8 cellular contexts compared by ENCODE assay signal in the genomic region with DNA sequence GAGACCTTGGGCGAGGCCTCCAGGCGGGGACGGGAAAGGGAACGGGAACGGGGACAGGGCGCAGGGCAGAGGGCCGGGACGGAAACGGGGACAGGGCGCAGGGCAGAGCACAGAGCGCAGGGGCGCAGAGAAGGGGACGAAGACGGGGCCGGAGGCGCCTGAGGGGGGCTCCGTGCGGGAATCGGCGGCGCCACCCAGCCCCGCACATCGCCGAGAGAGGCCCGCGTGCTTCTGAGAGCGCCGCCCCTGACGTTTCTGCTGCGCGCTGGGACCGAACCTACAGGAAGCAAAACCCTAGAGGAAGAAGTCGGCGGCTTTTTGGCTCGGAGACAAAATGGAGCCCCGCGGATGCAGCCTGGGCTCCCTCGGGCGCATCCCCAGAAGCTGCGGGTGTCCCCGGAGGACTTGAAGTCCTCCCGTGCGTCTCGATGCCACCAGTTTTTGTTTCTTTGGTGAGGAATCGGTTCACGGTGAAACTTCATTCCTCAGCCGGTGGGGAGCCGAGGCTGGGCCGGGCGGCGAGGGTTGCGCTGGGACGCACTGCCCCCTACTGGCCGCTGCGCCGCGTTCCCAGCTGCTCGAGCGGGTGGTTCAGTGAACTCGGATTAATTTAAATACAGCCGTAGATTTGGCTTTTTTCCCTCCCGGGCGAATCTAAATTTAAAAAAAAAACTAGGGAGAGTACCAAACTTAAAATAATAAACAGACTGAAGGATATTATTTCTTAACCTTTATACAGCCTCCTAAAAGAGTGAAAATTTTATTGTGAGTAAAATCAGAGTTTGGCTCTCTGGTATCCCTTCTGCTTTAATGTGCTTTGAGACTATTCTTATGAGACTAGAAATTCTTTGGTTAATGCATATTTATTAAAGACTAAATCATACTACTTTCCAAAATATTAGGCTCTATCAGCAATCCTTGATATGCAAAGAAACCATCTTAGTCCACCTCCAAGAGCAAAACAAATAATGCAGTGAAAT.
DNase-seq lines count a peak whose midpoint lies in the region; ATAC-seq lines count a peak whose summit lies in the region.

No MANE protein-coding gene starts in this region.

- ATAC-seq in GM18499 (IDR thresholded peaks at IDR 0.05; ENCODE audit: insufficient read depth, unreplicated experiment) (peak; percentile 79), HG02973 (IDR thresholded peaks at IDR 0.05; ENCODE audit: unreplicated experiment) (peak; percentile 95)
- ATAC-seq in activated CD8-positive, alpha-beta T cell treated with anti-CD3 and anti-CD28 coated beads, Interleukin-2, amount 10 ng/mL, durations not matched to agents 7 days and 5 days: peak; percentile 96

- CTCF ChIA-PET in activated CD8-positive, alpha-beta T cell treated with anti-CD3 and anti-CD28 coated beads, Interleukin-2, amount 10 ng/mL, durations not matched to agents 7 days and 5 days (lab: Charles Lee): interaction anchor here (1.0 kb wide), 1 partner anchor 367 kb away, joined by 3 read pairs; no protein-coding TSS in a partner anchor

- no peaks in the 10 kb centered on the region for H3K9me3 Mint-ChIP-seq in activated CD8-positive, alpha-beta T cell treated with anti-CD3 and anti-CD28 coated beads, Interleukin-2, amount 10 ng/mL, durations not matched to agents 7 days and 5 days (ENCODE audit: insufficient read depth)

- H3K36me3 Mint-ChIP-seq in activated CD8-positive, alpha-beta T cell treated with anti-CD3 and anti-CD28 coated beads, Interleukin-2, amount 10 ng/mL, durations not matched to agents 7 days and 5 days (ENCODE audit: low read depth): no peaks in the 10 kb centered on the region

- in situ Hi-C loops in ACHN (cut with HindIII; ENCODE audit: low pct_ligation_motif_present, low pct_unique_long_range_greater_than_20kb, low sequenced_read_pairs): no loop called here

- POLR2A ChIA-PET in activated CD8-positive, alpha-beta T cell treated with anti-CD3 and anti-CD28 coated beads, Interleukin-2, amount 10 ng/mL, durations not matched to agents 7 days and 5 days (lab: Charles Lee): interaction anchor here (1.7 kb wide), 1 partner anchor 10 kb away, joined by 3 read pairs; no protein-coding TSS in a partner anchor

- peak overlapping the region; percentile 76 for H3K4me3 Mint-ChIP-seq in activated CD8-positive, alpha-beta T cell treated with anti-CD3 and anti-CD28 coated beads, Interleukin-2, amount 10 ng/mL, durations not matched to agents 7 days and 5 days

- DNase-seq in ACHN: peak; percentile 61
- DNase-seq in NCI-H2171 treated with DMSO at 0.1 percent for 48 hours (lab: John Stamatoyannopoulos, UW): peak; percentile 74
- DNase-seq in activated CD8-positive, alpha-beta T cell treated with anti-CD3 and anti-CD28 coated beads, Interleukin-2, amount 10 ng/mL, durations not matched to agents 7 days and 5 days: peak; percentile 75
- peak; percentile 15 for DNase-seq in effector CD8-positive, alpha-beta T cell (lab: John Stamatoyannopoulos, UW)
- DNase-seq in lung microvascular endothelial cell (ENCODE audit: low read depth in 2 of 2): peak; percentile 86 to 92
- DNase-seq in stimulated activated CD4-positive, alpha-beta T cell treated with anti-CD3 and anti-CD28 coated beads, TNF-alpha, amount 100 ng/mL, for 1 hour (ENCODE audit: low read depth in 3 of 3, low spot score in 1 of 3): peak in 2 of 3 donors; percentile 16 to 64

- H3K4me1 Mint-ChIP-seq in activated CD8-positive, alpha-beta T cell treated with anti-CD3 and anti-CD28 coated beads, Interleukin-2, amount 10 ng/mL, durations not matched to agents 7 days and 5 days (ENCODE audit: low read depth): peaks cover 5% of the 10 kb centered on the region

- H3K27ac Mint-ChIP-seq in activated CD8-positive, alpha-beta T cell treated with anti-CD3 and anti-CD28 coated beads, Interleukin-2, amount 10 ng/mL, durations not matched to agents 7 days and 5 days: peak overlapping the region; percentile 30

- H3K27me3 Mint-ChIP-seq in activated CD8-positive, alpha-beta T cell treated with anti-CD3 and anti-CD28 coated beads, Interleukin-2, amount 10 ng/mL, durations not matched to agents 7 days and 5 days (ENCODE audit: low read depth): peaks cover 14% of the 10 kb centered on the region

Comparison
In these comparisons a context has a peak if more than half of its experiments do, and no peak if none do; other contexts are left out.
1. Peak in every context shown above with its lines: DNase-seq and ATAC-seq.
2. DNase-seq: peak in every context shown above with its lines; median percentile 89 in lung microvascular endothelial cell; 75 in activated CD8-positive, alpha-beta T cell treated with anti-CD3 and anti-CD28 coated beads, Interleukin-2, amount 10 ng/mL, durations not matched to agents 7 days and 5 days; 74 in NCI-H2171 treated with DMSO at 0.1 percent for 48 hours; 61 in ACHN; 40 in stimulated activated CD4-positive, alpha-beta T cell treated with anti-CD3 and anti-CD28 coated beads, TNF-alpha, amount 100 ng/mL, for 1 hour; 15 in effector CD8-positive, alpha-beta T cell.